28 cellular contexts compared by ENCODE assay signal in the genomic region with DNA sequence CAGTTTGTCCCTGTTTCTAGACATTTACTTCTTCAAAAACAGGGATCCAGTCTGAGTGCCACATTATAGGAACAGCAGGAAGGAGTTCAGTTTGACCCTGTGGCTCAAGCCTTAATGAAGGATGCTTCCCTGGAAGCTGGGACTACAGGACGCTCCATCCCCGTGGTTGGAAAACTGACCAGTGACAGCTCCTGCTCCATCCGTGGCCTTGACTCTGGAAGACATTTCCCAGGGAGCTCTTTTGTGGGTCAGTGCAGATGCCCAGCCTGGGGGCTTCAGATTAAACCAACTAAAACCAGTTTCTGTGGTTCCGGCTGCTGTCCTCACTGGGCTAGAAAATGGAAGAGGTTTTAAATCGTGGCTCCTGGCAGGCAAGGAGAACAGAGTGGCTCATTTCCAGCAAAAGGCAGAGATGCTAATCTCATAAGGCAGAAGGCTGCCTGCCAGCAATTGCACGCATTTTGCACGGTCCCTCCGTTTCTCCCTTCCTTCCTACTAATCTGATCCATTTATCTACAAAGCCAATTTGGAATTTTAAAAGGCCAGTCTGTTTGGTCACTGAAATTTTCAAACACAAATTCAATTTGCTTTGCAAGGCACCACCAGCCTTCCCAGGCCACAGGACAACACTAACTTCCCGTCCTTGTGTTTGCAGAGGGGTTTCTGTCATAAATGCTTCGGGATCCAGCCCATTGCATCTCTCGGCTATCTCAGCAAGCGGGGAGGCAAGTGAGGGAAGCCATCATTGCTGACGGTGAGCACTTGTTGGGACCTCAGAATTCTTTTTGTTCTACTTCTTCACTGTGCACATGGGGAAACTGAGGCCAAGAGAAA. TPM values are rescaled to one million over a fixed set of nuclear protein-coding genes. Genes with fewer than 3 reads are reported as not detected.
DNase-seq lines count a peak whose midpoint lies in the region; FAIRE-seq and TF ChIP-seq lines count a peak whose summit lies in the region.
"Had no signal": no experiment of that assay in that cellular context is flagged by ENCODE, and none has a peak within 500 bp of the region (broad histone marks: within the 10 kb centered on the region; RNA-seq: fewer than 3 reads in every experiment).

No MANE protein-coding gene starts in this region.

- no peak for TF ChIP-seq CTCF in fibroblast of the aortic adventitia (IDR thresholded peaks at IDR 0.05; ENCODE audit: insufficient read depth, low read length)
- no peak for TF ChIP-seq CTCF in retinal pigment epithelial cell (conservative IDR thresholded peaks at IDR 0.05; ENCODE audit: low read depth, low read length)
- no peak for TF ChIP-seq CTCF in GM13976 (IDR thresholded peaks at IDR 0.05; ENCODE audit: borderline replicate concordance, control extremely low read depth, extremely low read depth, insufficient read depth, missing control alignments)

- peak; percentile 47 for DNase-seq in EH (ENCODE audit: low read depth)
- peak; percentile 100 for DNase-seq in SK-N-DZ (ENCODE audit: low spot score)
- DNase-seq in fibroblast of the aortic adventitia (ENCODE audit: low read depth) = peak; percentile 55
- DNase-seq in retinal pigment epithelial cell (ENCODE audit: low read depth) = peak; percentile 61
- no peak for DNase-seq in GM13976 (ENCODE audit: low spot score)
- no peak for DNase-seq in urothelium cell line (ENCODE audit: low spot score)
- no peak for DNase-seq in midbrain (lab: John Stamatoyannopoulos, UW)
- DNase-seq: activated B cell treated with CpG ODN at 0.5 μM for 24 hours; activated CD8-positive, alpha-beta memory T cell treated with anti-CD3 and anti-CD28 coated beads, Interleukin-2, amount 10 ng/mL, durations not matched to agents 7 days and 5 days; activated naive CD4-positive, alpha-beta T cell treated with Interleukin-2 at 50 U/mL for 16 hours; amniotic stem cell; C1 segment of cervical spinal cord; COR-L47; cortex of kidney; endodermal cell; esophagus squamous epithelium; gastrocnemius medialis; GDM1; hypothalamus; left ventricle myocardium superior; MG63; naive thymus-derived CD4-positive, alpha-beta T cell; NCI-H1436; NCI-H345; transverse colon had no signal

- no peak for FAIRE-seq in urothelium cell line (lab: Jason Lieb, UNC)
- FAIRE-seq: K562 had no signal

- H3K4me3 ChIP-seq in fibroblast of the aortic adventitia (ENCODE audit: low read depth, low read length) (no peak overlapping the region), retinal pigment epithelial cell (ENCODE audit: low read length) (no peak overlapping the region)
- H3K4me3 ChIP-seq: cardiac muscle cell, esophagus squamous epithelium, gastrocnemius medialis, K562, MG63, transverse colon had no signal

- in situ Hi-C loops in GM13976 (cut with MboI; ENCODE audit: low sequenced_read_pairs, unreplicated experiment) = no loop called here

RNA-seq across cellular contexts. Expression of a gene that starts 6.2 kb away (rescaled TPM):
- 2.2 TPM in 2 replicates for polyA plus RNA-seq in SK-N-DZ (2014; cell fraction: cytosol; rRNA removed)
- polyA plus RNA-seq in SK-N-DZ (2014; cell fraction: nucleus; rRNA removed) = 7.4 and 9.9 TPM in 2 replicates
- total RNA-seq in fibroblast of the aortic adventitia (ENCODE audit: low replicate concordance) = not detected in 2 replicates
- total RNA-seq: activated B cell treated with CpG ODN at 0.5 μM for 24 hours; K562; naive thymus-derived CD4-positive, alpha-beta T cell; renal cortical epithelial cell had no signal
- polyA plus RNA-seq: cardiac muscle cell; naive thymus-derived CD4-positive, alpha-beta T cell had no signal

Comparison
In these comparisons a context has a peak if more than half of its experiments do, and no peak if none do; other contexts are left out.
1. DNase-seq: peak in EH (single experiment), SK-N-DZ (single experiment), fibroblast of the aortic adventitia (single experiment) and retinal pigment epithelial cell (single experiment); none in GM13976 (single experiment), urothelium cell line (single experiment) and midbrain (single experiment).